Comparison of ENCODE assay signal across 1 cellular context in genomic region chr7:97801108-97801507, GRCh38.
TF ChIP-seq lines count a peak whose summit lies in the region.

No MANE protein-coding gene starts in this region.

TF ChIP-seq in HCT116, 20 proteins besides CTCF, POLR2A, EP300 and RAD21 (continued from another document):
- no peak for TF ChIP-seq ELF1 (IDR thresholded peaks at IDR 0.05; ENCODE audit: borderline replicate concordance, low read depth)
